13 cellular contexts compared by ENCODE assay signal in genomic region chr6:71228461-71229041, GRCh38.
DNase-seq lines count a peak whose midpoint lies in the region; ATAC-seq, FAIRE-seq and TF ChIP-seq lines count a peak whose summit lies in the region.
"Had no signal": no experiment of that assay in that cellular context is flagged by ENCODE, and none has a peak within 500 bp of the region (broad histone marks: within the 10 kb centered on the region; RNA-seq: fewer than 3 reads in every experiment).

No MANE protein-coding gene starts in this region.

- no peak overlapping the region for H3K9ac ChIP-seq in HepG2 (ENCODE audit: insufficient read depth, low read depth, low read length)

- no peaks in the 10 kb centered on the region for H4K20me1 ChIP-seq in HepG2 (ENCODE audit: insufficient read depth, low read length)

- FAIRE-seq in RCC 7860 (lab: Jason Lieb, UNC) (peak; percentile 97), HepG2 (lab: Jason Lieb, UNC) (no peak)
- FAIRE-seq: H1 had no signal

- intact Hi-C loops in HepG2 (cut with micrococcal nuclease; ENCODE audit: unreplicated experiment), result no loop called here

- no peaks in the 10 kb centered on the region for H3K4me1 Mint-ChIP-seq in type B pancreatic cell (ENCODE audit: unreplicated experiment)

- TF ChIP-seq RAD21 in HepG2 (CRISPR knock-in tag; IDR thresholded peaks at IDR 0.05), result no peak

- POLR2A ChIA-PET in HepG2 (lab: Yijun Ruan, JAX), result no interaction called here

- in situ Hi-C loops in ACHN (cut with HindIII; ENCODE audit: low pct_ligation_motif_present, low pct_unique_long_range_greater_than_20kb, low sequenced_read_pairs), result no loop called here
- in situ Hi-C loops in HepG2 (cut with HindIII; ENCODE audit: extremely low pct_ligation_motif_present, low pct_unique_long_range_greater_than_20kb), result no loop called here

- H3K27ac Mint-ChIP-seq in type B pancreatic cell, result no peak overlapping the region

- no peaks in the 10 kb centered on the region; a peak in 1 of 5 replicates for H3K27me3 ChIP-seq in HepG2 (ENCODE audit: control insufficient read depth in 1 of 2, insufficient read depth in 2 of 2, low read length in 2 of 2)

- ATAC-seq in GM21423 (IDR thresholded peaks at IDR 0.05; ENCODE audit: unreplicated experiment), result peak; percentile 46
- ATAC-seq in HepG2, result no peak

- DNase-seq in ACHN (peak; percentile 86), RCC 7860 (ENCODE audit: low spot score) (peak; percentile 88), fibroblast of peridontal ligament (ENCODE audit: extremely low read depth) (peak; percentile 49), DMS53 treated with DMSO at 0.1 percent for 48 hours (lab: John Stamatoyannopoulos, UW; ENCODE audit: unreplicated experiment) (no peak), HepG2 (ENCODE audit: low spot score) (no peak), type B pancreatic cell (ENCODE audit: extremely low spot score, unreplicated experiment) (no peak)
- DNase-seq in activated CD4-positive, CD25-positive, alpha-beta regulatory T cell treated with anti-CD3 and anti-CD28 coated beads, Interleukin-2, amount 50 U/mL, for 72 hours, result no peak
- DNase-seq: anterior cingulate cortex; NCI-H524 treated with DMSO at 0.1 percent for 48 hours; stimulated activated CD4-positive, alpha-beta T cell treated with anti-CD3 and anti-CD28 coated beads, Interleukin-4, amount 100 ng/mL, for 1 hour had no signal

- H2AFZ ChIP-seq in HepG2 (ENCODE audit: low read length), result no peak overlapping the region

- no peak overlapping the region for H3K4me3 ChIP-seq in HepG2 (replicated peaks in 1 of 3; ENCODE audit: insufficient read depth in 1 of 3, low read depth in 2 of 3, low read length in 3 of 3)

- TF ChIP-seq EP300 in HepG2 (IDR thresholded peaks at IDR 0.05; ENCODE audit: low read depth in 2 of 2, low read length in 2 of 2) (no peak), HepG2 (CRISPR knock-in tag; IDR thresholded peaks at IDR 0.05; ENCODE audit: borderline replicate concordance) (no peak)

- H3K36me3 Mint-ChIP-seq in type B pancreatic cell, result no peaks in the 10 kb centered on the region
- H3K36me3 Mint-ChIP-seq: CD14-positive monocyte had no signal

- no peaks in the 10 kb centered on the region for H3K79me2 ChIP-seq in HepG2 (ENCODE audit: insufficient read depth, low read length)

- no peak overlapping the region for H3K4me3 Mint-ChIP-seq in type B pancreatic cell
- H3K4me3 Mint-ChIP-seq: CD14-positive monocyte had no signal

- no peaks in the 10 kb centered on the region for H3K36me3 ChIP-seq in HepG2 (replicated peaks in 1 of 2; ENCODE audit: control insufficient read depth in 1 of 2, insufficient read depth in 2 of 2, low read length in 2 of 2)

- no peaks in the 10 kb centered on the region for H3K9me3 ChIP-seq in HepG2 (ENCODE audit: low read length)

- TF ChIP-seq POLR2A in HepG2 (IDR thresholded peaks at IDR 0.05; ENCODE audit: insufficient read depth in 1 of 2, low read depth in 2 of 2, low read length in 2 of 2), result no peak

- CTCF ChIA-PET in HepG2 (lab: Yijun Ruan, JAX; ENCODE audit: low intra/inter-chr PET ratio, low total read pairs), result no interaction called here

- peaks cover 4% of the 10 kb centered on the region for H3K27me3 Mint-ChIP-seq in type B pancreatic cell

- no peaks in the 10 kb centered on the region for H3K9me3 Mint-ChIP-seq in type B pancreatic cell

- 4% methylated on average over 4 of the region's 4 CpGs for WGBS in HepG2 (ENCODE audit: low lambda C conversion rate)

- no TSS peak for BruUV-seq in HepG2 (replicated peaks; lab: Mats Ljungman, UMichigan)

- no peak for TF ChIP-seq CTCF in HepG2 (CRISPR knock-in tag; IDR thresholded peaks at IDR 0.05)
- TF ChIP-seq CTCF in type B pancreatic cell (conservative IDR thresholded peaks at IDR 0.05), result no peak

- H3K4me1 ChIP-seq in HepG2 (ENCODE audit: insufficient read depth, low read length), result no peaks in the 10 kb centered on the region

- no peak overlapping the region for H3K4me2 ChIP-seq in HepG2 (ENCODE audit: low read depth, low read length)

- H3K27ac ChIP-seq in HepG2 (ENCODE audit: extremely low read length, insufficient read depth, low read length), result no peak overlapping the region

TF ChIP-seq in HepG2, 621 proteins besides CTCF, POLR2A, EP300 and RAD21:
- TF ChIP-seq NFKBIZ (CRISPR knock-in tag; IDR thresholded peaks at IDR 0.05), result no peak
- no peak for TF ChIP-seq ZSCAN9 (CRISPR knock-in tag; IDR thresholded peaks at IDR 0.05; ENCODE audit: borderline replicate concordance)
- TF ChIP-seq ZNF703 (CRISPR knock-in tag; IDR thresholded peaks at IDR 0.05; ENCODE audit: borderline replicate concordance), result no peak
- TF ChIP-seq TEF (CRISPR knock-in tag; IDR thresholded peaks at IDR 0.05), result no peak
- no peak for TF ChIP-seq EZH2 (conservative IDR thresholded peaks at IDR 0.05; ENCODE audit: low read depth, low read length)
- TF ChIP-seq ZBTB49 (CRISPR knock-in tag; IDR thresholded peaks at IDR 0.05; ENCODE audit: borderline replicate concordance), result no peak

Comparison
In these comparisons a context has a peak if more than half of its experiments do, and no peak if none do; other contexts are left out.
1. DNase-seq: peak in ACHN (single experiment), RCC 7860 (single experiment) and fibroblast of peridontal ligament (single experiment); none in DMS53 treated with DMSO at 0.1 percent for 48 hours (single experiment), HepG2 (single experiment), type B pancreatic cell (single experiment) and activated CD4-positive, CD25-positive, alpha-beta regulatory T cell treated with anti-CD3 and anti-CD28 coated beads, Interleukin-2, amount 50 U/mL, for 72 hours (single experiment).